In genomic region chr16:88814144-88814502, GRCh38 we compare ENCODE assay signal across 13 cellular contexts. TPM values are rescaled to one million over a fixed set of nuclear protein-coding genes. Genes with fewer than 3 reads are reported as not detected.
A peak's percentile ranks its signal among the peaks of the same experiment; 100 is the strongest.
DNase-seq lines count a peak whose midpoint lies in the region; TF ChIP-seq lines count a peak whose summit lies in the region.
"Had no signal": no experiment of that assay in that cellular context is flagged by ENCODE, and none has a peak within 500 bp of the region (broad histone marks: within the 10 kb centered on the region; RNA-seq: fewer than 3 reads in every experiment).

No MANE protein-coding gene starts in this region.

- no peak for DNase-seq in T-helper 2 cell treated with Interferon-gamma antibody and Interleukin-4, amounts not matched to agents 5 μg/mL and 100 μg/mL, for 36 hours (ENCODE audit: low spot score)
- DNase-seq in T-helper 2 cell, result no peak
- DNase-seq in glutamatergic neuron, result no peak
- no peak for DNase-seq in CD14-positive monocyte (ENCODE audit: low spot score)
- DNase-seq: activated CD4-positive, alpha-beta memory T cell treated with anti-CD3 and anti-CD28 coated beads, Interleukin-2, amount 10 ng/mL, durations not matched to agents 7 days and 5 days; activated naive CD4-positive, alpha-beta T cell treated with Interleukin-2 at 50 U/mL for 16 hours; CD8-positive, alpha-beta T cell; dorsolateral prefrontal cortex; mucosa of descending colon; NCI-H2029 treated with DMSO at 0.1 percent for 48 hours; NCI-H524; PC-3 had no signal

- H3K9me3 Mint-ChIP-seq in T-helper 2 cell treated with Interferon-gamma antibody and Interleukin-4, amounts not matched to agents 5 μg/mL and 100 μg/mL, for 36 hours, result no peaks in the 10 kb centered on the region
- H3K9me3 Mint-ChIP-seq in glutamatergic neuron (ENCODE audit: unreplicated experiment) (peaks cover 2% of the 10 kb centered on the region), CD14-positive monocyte (peaks cover 0 to 3% (median 0%) of the 10 kb centered on the region in 7 donors)
- H3K9me3 Mint-ChIP-seq: activated CD4-positive, alpha-beta memory T cell treated with anti-CD3 and anti-CD28 coated beads, Interleukin-2, amount 10 ng/mL, durations not matched to agents 7 days and 5 days; CD8-positive, alpha-beta T cell; stimulated activated effector memory CD8-positive, alpha-beta T cell treated with anti-CD3 and anti-CD28 coated beads, Interleukin-12 subunit alpha, Interleukin-12 subunit beta, amount 100 ng/mL, for 72 hours had no signal

- H3K4me3 Mint-ChIP-seq in T-helper 2 cell treated with Interferon-gamma antibody and Interleukin-4, amounts not matched to agents 5 μg/mL and 100 μg/mL, for 36 hours, result peak overlapping the region; percentile 19
- H3K4me3 Mint-ChIP-seq in glutamatergic neuron (ENCODE audit: unreplicated experiment) (peak overlapping the region; percentile 1), CD14-positive monocyte (no peak overlapping the region)
- H3K4me3 Mint-ChIP-seq: stimulated activated effector memory CD8-positive, alpha-beta T cell treated with anti-CD3 and anti-CD28 coated beads, Interleukin-12 subunit alpha, Interleukin-12 subunit beta, amount 100 ng/mL, for 72 hours had no signal

- peaks cover 11% of the 10 kb centered on the region for H3K36me3 Mint-ChIP-seq in T-helper 2 cell treated with Interferon-gamma antibody and Interleukin-4, amounts not matched to agents 5 μg/mL and 100 μg/mL, for 36 hours (ENCODE audit: low read depth)
- H3K36me3 Mint-ChIP-seq in glutamatergic neuron (ENCODE audit: unreplicated experiment) (no peaks in the 10 kb centered on the region), CD14-positive monocyte (peaks cover 9 to 23% of the 10 kb centered on the region in 2 donors)

- H3K27me3 Mint-ChIP-seq in T-helper 2 cell treated with Interferon-gamma antibody and Interleukin-4, amounts not matched to agents 5 μg/mL and 100 μg/mL, for 36 hours (ENCODE audit: low read depth), result no peaks in the 10 kb centered on the region
- H3K27me3 Mint-ChIP-seq in glutamatergic neuron (ENCODE audit: unreplicated experiment) (peaks cover 1% of the 10 kb centered on the region), CD14-positive monocyte (ENCODE audit: low read depth in 3 of 3) (peaks cover 0 to 2% (median 0%) of the 10 kb centered on the region in 3 donors)
- H3K27me3 Mint-ChIP-seq: activated CD4-positive, alpha-beta memory T cell treated with anti-CD3 and anti-CD28 coated beads, Interleukin-2, amount 10 ng/mL, durations not matched to agents 7 days and 5 days had no signal

- no peak for TF ChIP-seq CTCF in glutamatergic neuron (IDR thresholded peaks at IDR 0.05; ENCODE audit: partially characterized antibody, unreplicated experiment)
- no peak for TF ChIP-seq CTCF in CD14-positive monocyte (IDR thresholded peaks at IDR 0.05)

- peak overlapping the region; percentile 23 for H3K27ac Mint-ChIP-seq in T-helper 2 cell treated with Interferon-gamma antibody and Interleukin-4, amounts not matched to agents 5 μg/mL and 100 μg/mL, for 36 hours
- H3K27ac Mint-ChIP-seq in glutamatergic neuron (ENCODE audit: unreplicated experiment) (no peak overlapping the region), CD14-positive monocyte (no peak overlapping the region)
- H3K27ac Mint-ChIP-seq: CD8-positive, alpha-beta T cell; stimulated activated effector memory CD8-positive, alpha-beta T cell treated with anti-CD3 and anti-CD28 coated beads, Interleukin-12 subunit alpha, Interleukin-12 subunit beta, amount 100 ng/mL, for 72 hours had no signal

- intact Hi-C loops in CD14-positive monocyte (cut with micrococcal nuclease), result loop anchor here in 1 of 2 donors (10.0 kb wide), 1 partner anchor 401 kb away; the partner anchor contains the start of gene ZNF778

- peaks cover 13% of the 10 kb centered on the region for H3K4me1 Mint-ChIP-seq in T-helper 2 cell treated with Interferon-gamma antibody and Interleukin-4, amounts not matched to agents 5 μg/mL and 100 μg/mL, for 36 hours (ENCODE audit: low read depth)
- H3K4me1 Mint-ChIP-seq in glutamatergic neuron (ENCODE audit: low read depth, unreplicated experiment) (peaks cover 4% of the 10 kb centered on the region), CD14-positive monocyte (peaks cover 27% of the 10 kb centered on the region)

RNA-seq across cellular contexts. Expression of gene APRT, which starts 2.4 kb away (rescaled TPM):
- total RNA-seq in glutamatergic neuron (ENCODE audit: unreplicated experiment), result 54.4 TPM
- 100 to 1,000 TPM; 233 to 307 TPM for polyA plus RNA-seq in CD14-positive monocyte

RNA-seq across cellular contexts. Expression of gene CDT1, which starts 10.5 kb away (rescaled TPM):
- total RNA-seq in glutamatergic neuron (ENCODE audit: unreplicated experiment), result 5.6 TPM
- under 1 TPM; 0.07 to 0.24 TPM for polyA plus RNA-seq in CD14-positive monocyte

RNA-seq across cellular contexts. Expression of gene PIEZO1, which starts 29.1 kb away (rescaled TPM):
- total RNA-seq in glutamatergic neuron (ENCODE audit: unreplicated experiment), result 12.3 TPM
- polyA plus RNA-seq in CD14-positive monocyte, result 10 to 100 TPM; 10.2 to 15.0 TPM

RNA-seq across cellular contexts. Expression of gene GALNS, which starts 42.6 kb away (rescaled TPM):
- 31.7 TPM for total RNA-seq in glutamatergic neuron (ENCODE audit: unreplicated experiment)
- 10 to 100 TPM; 20.2 to 32.2 TPM for polyA plus RNA-seq in CD14-positive monocyte

RNA-seq across cellular contexts. Expression of gene TRAPPC2L, which starts 42.8 kb away (rescaled TPM):
- total RNA-seq in glutamatergic neuron (ENCODE audit: unreplicated experiment), result 50.6 TPM
- polyA plus RNA-seq in CD14-positive monocyte, result 10 to 100 TPM; 82.4 to 89.3 TPM

Comparison
In these comparisons a context has a peak if more than half of its experiments do, and no peak if none do; other contexts are left out.
1. H3K4me3 Mint-ChIP-seq: peak in T-helper 2 cell treated with Interferon-gamma antibody and Interleukin-4, amounts not matched to agents 5 μg/mL and 100 μg/mL, for 36 hours (single experiment) and glutamatergic neuron (single experiment); none in CD14-positive monocyte (0 of 2).